8 cellular contexts compared by ENCODE assay signal in the genomic region with DNA sequence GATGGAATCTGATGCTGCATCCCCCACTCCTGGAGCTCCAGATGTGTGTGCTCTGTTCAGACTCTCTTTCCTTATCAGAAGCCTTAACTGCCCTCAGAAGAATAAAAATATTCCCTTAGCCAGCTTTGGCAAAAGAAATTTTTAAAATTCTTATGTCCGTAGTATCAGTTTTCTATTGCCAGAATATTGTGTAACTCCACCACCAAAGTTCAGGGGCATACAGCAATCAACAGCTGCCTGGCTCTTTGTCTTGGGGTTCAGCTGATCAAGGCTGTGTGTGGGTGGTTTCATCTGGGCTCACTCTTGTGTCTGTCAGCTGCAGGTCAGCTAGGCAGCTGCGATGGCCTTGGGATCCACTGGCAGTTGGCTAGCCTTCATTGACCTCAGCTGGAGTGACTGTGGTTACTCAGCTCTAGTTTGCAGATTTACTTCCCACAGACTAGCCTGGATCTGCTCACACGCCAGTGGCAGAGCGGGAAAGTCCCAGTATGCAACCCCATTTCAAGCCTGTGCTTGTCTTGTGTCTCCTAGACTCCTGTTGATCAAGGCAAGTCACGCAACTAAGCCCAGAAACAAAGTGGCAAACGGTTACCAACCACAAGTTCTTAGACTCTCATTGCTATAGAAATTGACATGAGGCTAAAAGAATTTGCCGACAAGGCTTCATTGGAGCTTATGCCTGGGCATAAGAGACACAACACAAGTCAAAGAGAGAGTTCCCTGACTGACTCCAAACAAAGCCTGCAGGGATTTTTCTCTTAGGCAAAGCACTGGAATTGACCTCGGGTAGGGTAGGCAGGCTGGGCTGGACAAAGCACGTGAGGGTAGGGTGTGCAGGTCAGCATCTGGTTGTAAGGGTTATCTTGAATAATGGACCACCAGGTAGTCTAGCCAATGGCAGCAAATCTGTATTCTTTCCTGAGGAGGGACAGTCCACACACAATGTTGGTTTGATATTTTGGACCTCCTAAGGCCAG. TPM values are rescaled to one million over a fixed set of nuclear protein-coding genes. Genes with fewer than 3 reads are reported as not detected.
DNase-seq lines count a peak whose midpoint lies in the region; ATAC-seq and TF ChIP-seq lines count a peak whose summit lies in the region.

No MANE protein-coding gene starts in this region.

- H3K36me3 ChIP-seq in RWPE2 (ENCODE audit: low read depth) (peaks cover 48% of the 10 kb centered on the region), psoas muscle (ENCODE audit: insufficient read depth in 1 of 2, low read depth in 1 of 2) (peaks cover 19 to 82% of the 10 kb centered on the region in 2 donors), H7 (replicated peaks; ENCODE audit: control insufficient read depth, insufficient read depth, low read length) (peaks cover 22% of the 10 kb centered on the region)

- H3K4me1 ChIP-seq in RWPE2 (ENCODE audit: insufficient read depth, poor library complexity, severe bottlenecking) (peaks cover 18% of the 10 kb centered on the region), psoas muscle (no peaks in the 10 kb centered on the region)

- ATAC-seq in RWPE2 (ENCODE audit: low read depth) (peak; percentile 93), psoas muscle (peak; percentile 83 to 90 (median 87)), GM19397 (IDR thresholded peaks at IDR 0.05; ENCODE audit: unreplicated experiment) (no peak), HG03342 (IDR thresholded peaks at IDR 0.05; ENCODE audit: unreplicated experiment) (no peak)

- H3K27ac ChIP-seq in RWPE2 (ENCODE audit: poor library complexity, severe bottlenecking) (peak overlapping the region; percentile 84), psoas muscle (peak overlapping the region; percentile 53)

- WGBS in psoas muscle, 3 donors, result 53 to 64% (median 55%) methylated on average over 9 of the region's 9 CpGs

- intact Hi-C loops in psoas muscle (cut with DNase I), result no loop called here

- no peaks in the 10 kb centered on the region for H3K27me3 ChIP-seq in RWPE2 (ENCODE audit: insufficient read depth, poor library complexity, severe bottlenecking)
- no peaks in the 10 kb centered on the region for H3K27me3 ChIP-seq in psoas muscle (ENCODE audit: insufficient read depth in 3 of 3, low read length in 2 of 3)
- no peaks in the 10 kb centered on the region for H3K27me3 ChIP-seq in H7 (ENCODE audit: control insufficient read depth, insufficient read depth, low read length)

- TF ChIP-seq CTCF in RWPE2 (IDR thresholded peaks at IDR 0.05; ENCODE audit: poor library complexity, severe bottlenecking), result no peak
- TF ChIP-seq CTCF in foreskin fibroblast (IDR thresholded peaks at IDR 0.05; ENCODE audit: low read depth, low read length), result no peak
- TF ChIP-seq CTCF in psoas muscle (IDR thresholded peaks at IDR 0.05), result no peak

- DNase-seq in GM04503 (ENCODE audit: low read depth) (peak; percentile 27), RWPE2 (ENCODE audit: low spot score) (peak; percentile 92), foreskin fibroblast (peak; percentile 81 to 88), psoas muscle (peak; percentile 70 to 78), UCSD-AML1 (lab: John Stamatoyannopoulos, UW; ENCODE audit: unreplicated experiment) (no peak), H7 (no peak)

- H3K9me3 ChIP-seq in RWPE2 (ENCODE audit: severe bottlenecking) (peaks cover 8% of the 10 kb centered on the region), psoas muscle (no peaks in the 10 kb centered on the region)

- H3K4me3 ChIP-seq in RWPE2 (ENCODE audit: severe bottlenecking), result no peak overlapping the region
- H3K4me3 ChIP-seq in foreskin fibroblast (ENCODE audit: low read depth in 1 of 2, low read length in 2 of 2), result no peak overlapping the region
- no peak overlapping the region for H3K4me3 ChIP-seq in psoas muscle
- H3K4me3 ChIP-seq in H7 (ENCODE audit: insufficient read depth, low read depth, low read length), result no peak overlapping the region

RNA-seq across cellular contexts. Expression of gene TMEM138, which starts 7.5 kb away (rescaled TPM):
- 10 to 100 TPM; 12.9 to 28.9 (median 21.0) TPM for total RNA-seq in psoas muscle
- 10 to 100 TPM; 25.2 to 37.0 (median 31.5) TPM for polyA plus RNA-seq in psoas muscle
- 23.9 and 33.9 TPM in 2 replicates for total RNA-seq in H7 (2014; rRNA removed; shearing (Covaris generic))

RNA-seq across cellular contexts. Expression of gene CYB561A3, which starts 8.0 kb away (rescaled TPM):
- 10 to 100 TPM; 10.3 to 20.6 (median 17.5) TPM for total RNA-seq in psoas muscle
- polyA plus RNA-seq in psoas muscle, result 10 to 100 TPM in 2 of 3 donors, 1 to 10 TPM in 1; 7.7 to 25.1 (median 12.1) TPM
- 12.3 and 16.2 TPM in 2 replicates for total RNA-seq in H7 (2014; rRNA removed; shearing (Covaris generic))

RNA-seq across cellular contexts. Expression of gene TMEM216, which starts 22.7 kb away (rescaled TPM):
- 1 to 10 TPM; 3.5 to 6.4 (median 4.8) TPM for total RNA-seq in psoas muscle
- 10 to 100 TPM in 2 of 3 donors, 1 to 10 TPM in 1; 5.6 to 18.0 (median 10.8) TPM for polyA plus RNA-seq in psoas muscle
- 22.7 and 28.2 TPM in 2 replicates for total RNA-seq in H7 (2014; rRNA removed; shearing (Covaris generic))

RNA-seq across cellular contexts. Expression of gene TKFC, which starts 36.6 kb away (rescaled TPM):
- total RNA-seq in psoas muscle, result 10 to 100 TPM; 10.9 to 30.4 (median 16.5) TPM
- polyA plus RNA-seq in psoas muscle, result 10 to 100 TPM in 1 of 3 donors, 1 to 10 TPM in 2; 7.2 to 17.6 (median 7.5) TPM
- total RNA-seq in H7 (2014; rRNA removed; shearing (Covaris generic)), result 84.5 and 102 TPM in 2 replicates

RNA-seq across cellular contexts. Expression of gene DDB1, which starts 36.8 kb away (rescaled TPM):
- total RNA-seq in psoas muscle, result 100 to 1,000 TPM; 156 to 187 (median 175) TPM
- 100 to 1,000 TPM; 111 to 161 (median 131) TPM for polyA plus RNA-seq in psoas muscle
- total RNA-seq in H7 (2014; rRNA removed; shearing (Covaris generic)), result 256 and 260 TPM in 2 replicates

Comparison
In these comparisons a context has a peak if more than half of its experiments do, and no peak if none do; other contexts are left out.
1. DNase-seq: peak in GM04503 (single experiment), RWPE2 (single experiment), foreskin fibroblast (2 of 2) and psoas muscle (2 of 2); none in UCSD-AML1 (single experiment) and H7 (single experiment).
2. ATAC-seq: peak in RWPE2 (single experiment) and psoas muscle (4 of 4); none in GM19397 (single experiment) and HG03342 (single experiment).